In the genomic region with DNA sequence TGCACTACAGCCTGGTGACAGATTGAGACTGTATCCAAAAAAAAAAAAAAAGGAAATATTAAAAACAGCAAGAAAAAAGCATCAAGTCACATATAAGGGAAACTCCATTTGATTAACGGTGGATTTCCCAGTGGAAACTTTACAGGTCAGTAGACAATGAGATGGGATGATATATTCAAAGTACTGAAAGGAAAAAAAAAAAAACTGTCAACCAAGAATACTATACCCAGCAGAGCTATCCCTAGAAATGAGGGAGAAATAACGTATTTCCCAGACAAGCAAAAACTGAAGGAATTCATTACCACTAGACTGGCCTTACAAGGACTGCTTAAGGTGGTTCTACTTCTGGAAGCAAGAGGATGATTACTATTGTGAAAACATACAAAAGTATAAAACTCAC, we compare ENCODE assay signal across 25 cellular contexts.
"Had no signal": no experiment of that assay in that cellular context is flagged by ENCODE, and none has a peak within 500 bp of the region (broad histone marks: within the 10 kb centered on the region; RNA-seq: fewer than 3 reads in every experiment).

No MANE protein-coding gene starts in this region.

- H3K27ac Mint-ChIP-seq: dendritic cell treated with granulocyte-macrophage colony-stimulating factor and Interleukin-4, amounts not matched to agents 40 ng/mL and 50 ng/mL, for 4 days; effector memory CD8-positive, alpha-beta T cell; endodermal cell had no signal

- H2AFZ ChIP-seq: hepatocyte had no signal

- H3K9me3 ChIP-seq: colonic mucosa, gastrocnemius medialis had no signal

- H3K27ac ChIP-seq: colonic mucosa, coronary artery, dorsolateral prefrontal cortex, epithelial cell of prostate, esophagus muscularis mucosa, esophagus squamous epithelium, foreskin keratinocyte, gastrocnemius medialis, gastroesophageal sphincter, heart left ventricle, heart right ventricle, hepatocyte had no signal

- DNase-seq: colonic mucosa; cortex of kidney; dermis blood vessel endothelial cell; dorsolateral prefrontal cortex; effector CD4-positive, alpha-beta T cell; effector CD8-positive, alpha-beta T cell; effector memory CD4-positive, alpha-beta T cell; effector memory CD8-positive, alpha-beta T cell; endodermal cell; erythroblast; esophagus squamous epithelium; foreskin fibroblast; foreskin keratinocyte; foreskin melanocyte; gastrocnemius medialis; glutamatergic neuron; head of caudate nucleus; heart left ventricle; heart right ventricle had no signal

- H3K27me3 Mint-ChIP-seq: dendritic cell treated with granulocyte-macrophage colony-stimulating factor and Interleukin-4, amounts not matched to agents 40 ng/mL and 50 ng/mL, for 4 days; effector memory CD8-positive, alpha-beta T cell had no signal

- H3K36me3 ChIP-seq: colonic mucosa, esophagus muscularis mucosa, esophagus squamous epithelium, gastrocnemius medialis, gastroesophageal sphincter, heart left ventricle, heart right ventricle had no signal

- H3K4me3 Mint-ChIP-seq: dendritic cell treated with granulocyte-macrophage colony-stimulating factor and Interleukin-4, amounts not matched to agents 40 ng/mL and 50 ng/mL, for 4 days; effector memory CD8-positive, alpha-beta T cell; endodermal cell had no signal

- H3K27me3 ChIP-seq: colonic mucosa, dorsolateral prefrontal cortex, esophagus muscularis mucosa, esophagus squamous epithelium, foreskin keratinocyte, gastrocnemius medialis, gastroesophageal sphincter, heart left ventricle, heart right ventricle, hepatocyte had no signal

- H3K4me3 ChIP-seq: colonic mucosa, coronary artery, dorsolateral prefrontal cortex, esophagus muscularis mucosa, esophagus squamous epithelium, gastrocnemius medialis, gastroesophageal sphincter, heart left ventricle, heart right ventricle, hepatocyte had no signal

- H3K4me1 ChIP-seq: colonic mucosa, esophagus muscularis mucosa, esophagus squamous epithelium, foreskin keratinocyte, gastrocnemius medialis, gastroesophageal sphincter, heart left ventricle, heart right ventricle had no signal

- H3K4me2 ChIP-seq: hepatocyte had no signal

- H3K4me1 Mint-ChIP-seq: endodermal cell had no signal

- H3K79me2 ChIP-seq: hepatocyte had no signal
